ENCODE assay signal across 24 cellular contexts in genomic region chr1:4118746-4119515, GRCh38.
"Had no signal": no experiment of that assay in that cellular context is flagged by ENCODE, and none has a peak within 500 bp of the region (broad histone marks: within the 10 kb centered on the region; RNA-seq: fewer than 3 reads in every experiment).

No MANE protein-coding gene starts in this region.

- H3K4me1 Mint-ChIP-seq: activated CD4-positive, alpha-beta memory T cell treated with anti-CD3 and anti-CD28 coated beads, Interleukin-2, amount 10 ng/mL, durations not matched to agents 7 days and 5 days; activated CD8-positive, alpha-beta memory T cell treated with anti-CD3 and anti-CD28 coated beads, Interleukin-2, amount 10 ng/mL, durations not matched to agents 7 days and 5 days; activated naive CD4-positive, alpha-beta T cell treated with anti-CD3 and anti-CD28 coated beads, Interleukin-2, amount 10 ng/mL, durations not matched to agents 7 days and 5 days; central memory CD8-positive, alpha-beta T cell; mesothelial cell of epicardium had no signal

- H3K4me3 ChIP-seq: ascending aorta, colonic mucosa, lower lobe of right lung, psoas muscle had no signal

- H3K27me3 Mint-ChIP-seq: activated CD4-positive, alpha-beta memory T cell treated with anti-CD3 and anti-CD28 coated beads, Interleukin-2, amount 10 ng/mL, durations not matched to agents 7 days and 5 days; activated CD8-positive, alpha-beta memory T cell treated with anti-CD3 and anti-CD28 coated beads, Interleukin-2, amount 10 ng/mL, durations not matched to agents 7 days and 5 days; activated naive CD4-positive, alpha-beta T cell treated with anti-CD3 and anti-CD28 coated beads, Interleukin-2, amount 10 ng/mL, durations not matched to agents 7 days and 5 days had no signal

- H3K4me3 Mint-ChIP-seq: activated CD4-positive, alpha-beta memory T cell treated with anti-CD3 and anti-CD28 coated beads, Interleukin-2, amount 10 ng/mL, durations not matched to agents 7 days and 5 days; activated CD8-positive, alpha-beta memory T cell treated with anti-CD3 and anti-CD28 coated beads, Interleukin-2, amount 10 ng/mL, durations not matched to agents 7 days and 5 days; activated naive CD4-positive, alpha-beta T cell treated with anti-CD3 and anti-CD28 coated beads, Interleukin-2, amount 10 ng/mL, durations not matched to agents 7 days and 5 days; central memory CD8-positive, alpha-beta T cell; mesothelial cell of epicardium; natural killer cell treated with Interleukin-12 subunit alpha and Interleukin-12 subunit beta and Interleukin-15 and Interleukin-18, amount 100 ng/mL, for 72 hours; stimulated activated naive B cell treated with anti-CD40 and anti-IgM and Interleukin-4, amounts not matched to agents 10 μg/mL and 1 μg/mL and 100 μg/mL, for 72 hours had no signal

- H3K9me3 Mint-ChIP-seq: activated CD4-positive, alpha-beta memory T cell treated with anti-CD3 and anti-CD28 coated beads, Interleukin-2, amount 10 ng/mL, durations not matched to agents 7 days and 5 days; activated T-helper 2 cell treated with anti-CD3 and anti-CD28 coated beads, Interferon-gamma antibody, Interleukin-2, Interleukin-4, amounts not matched to agents 10 μg/mL and 5 μg/mL and 100 μg/mL, durations not matched to agents 14 hours and 24 hours and 36 hours; central memory CD8-positive, alpha-beta T cell; natural killer cell treated with Interleukin-12 subunit alpha and Interleukin-12 subunit beta and Interleukin-15 and Interleukin-18, amount 100 ng/mL, for 72 hours had no signal

- ATAC-seq: activated CD8-positive, alpha-beta memory T cell treated with anti-CD3 and anti-CD28 coated beads, Interleukin-2, amount 10 ng/mL, durations not matched to agents 7 days and 5 days; left colon; lower lobe of right lung; natural killer cell treated with Interleukin-12 subunit alpha and Interleukin-12 subunit beta and Interleukin-15 and Interleukin-18, amount 100 ng/mL, for 72 hours; psoas muscle; stimulated activated naive B cell treated with anti-CD40 and anti-IgM and Interleukin-4, amounts not matched to agents 10 μg/mL and 1 μg/mL and 100 μg/mL, for 72 hours had no signal

- H3K9me3 ChIP-seq: ascending aorta, colonic mucosa, lower lobe of right lung, psoas muscle had no signal

- FAIRE-seq: urothelium cell line had no signal

- H3K27me3 ChIP-seq: ascending aorta, colonic mucosa had no signal

- H3K27ac ChIP-seq: ascending aorta, colonic mucosa, lower lobe of right lung, psoas muscle had no signal

- H3K36me3 ChIP-seq: ascending aorta, colonic mucosa, lower lobe of right lung had no signal

- H3K36me3 Mint-ChIP-seq: activated CD8-positive, alpha-beta memory T cell treated with anti-CD3 and anti-CD28 coated beads, Interleukin-2, amount 10 ng/mL, durations not matched to agents 7 days and 5 days; activated naive CD4-positive, alpha-beta T cell treated with anti-CD3 and anti-CD28 coated beads, Interleukin-2, amount 10 ng/mL, durations not matched to agents 7 days and 5 days; mesothelial cell of epicardium; natural killer cell treated with Interleukin-12 subunit alpha and Interleukin-12 subunit beta and Interleukin-15 and Interleukin-18, amount 100 ng/mL, for 72 hours; stimulated activated naive B cell treated with anti-CD40 and anti-IgM and Interleukin-4, amounts not matched to agents 10 μg/mL and 1 μg/mL and 100 μg/mL, for 72 hours had no signal

- DNase-seq: activated CD4-positive, alpha-beta memory T cell treated with anti-CD3 and anti-CD28 coated beads, Interleukin-2, amount 10 ng/mL, durations not matched to agents 7 days and 5 days; activated CD4-positive, alpha-beta T cell treated with anti-CD3 and anti-CD28 coated beads for 48 hours; activated CD4-positive, CD25-positive, alpha-beta regulatory T cell; activated CD8-positive, alpha-beta memory T cell treated with anti-CD3 and anti-CD28 coated beads, Interleukin-2, amount 10 ng/mL, durations not matched to agents 7 days and 5 days; activated naive CD4-positive, alpha-beta T cell treated with anti-CD3 and anti-CD28 coated beads, Interleukin-2, amount 10 ng/mL, durations not matched to agents 7 days and 5 days; activated T-cell treated with anti-CD3 and anti-CD28 coated beads, Interleukin-2, amount 50 U/mL, for 1 hour; colonic mucosa; foreskin melanocyte; glutamatergic neuron; hypothalamus; islet precursor cell; left colon; lower lobe of right lung; occipital lobe; psoas muscle; right cardiac atrium; stimulated activated naive B cell treated with anti-CD40 and anti-IgM and Interleukin-4, amounts not matched to agents 10 μg/mL and 1 μg/mL and 100 μg/mL, for 72 hours; T1000 had no signal

- H3K27ac Mint-ChIP-seq: activated CD4-positive, alpha-beta memory T cell treated with anti-CD3 and anti-CD28 coated beads, Interleukin-2, amount 10 ng/mL, durations not matched to agents 7 days and 5 days; activated CD8-positive, alpha-beta memory T cell treated with anti-CD3 and anti-CD28 coated beads, Interleukin-2, amount 10 ng/mL, durations not matched to agents 7 days and 5 days; activated naive CD4-positive, alpha-beta T cell treated with anti-CD3 and anti-CD28 coated beads, Interleukin-2, amount 10 ng/mL, durations not matched to agents 7 days and 5 days; activated T-helper 2 cell treated with anti-CD3 and anti-CD28 coated beads, Interferon-gamma antibody, Interleukin-2, Interleukin-4, amounts not matched to agents 10 μg/mL and 5 μg/mL and 100 μg/mL, durations not matched to agents 14 hours and 24 hours and 36 hours; mesothelial cell of epicardium; natural killer cell treated with Interleukin-12 subunit alpha and Interleukin-12 subunit beta and Interleukin-15 and Interleukin-18, amount 100 ng/mL, for 72 hours; stimulated activated naive B cell treated with anti-CD40 and anti-IgM and Interleukin-4, amounts not matched to agents 10 μg/mL and 1 μg/mL and 100 μg/mL, for 72 hours had no signal

- H3K4me1 ChIP-seq: ascending aorta, colonic mucosa, lower lobe of right lung, psoas muscle had no signal
